Comparison of ENCODE assay signal across 40 cellular contexts in genomic region chr1:4261327-4261726, GRCh38.
"Had no signal": no experiment of that assay in that cellular context is flagged by ENCODE, and none has a peak within 500 bp of the region (broad histone marks: within the 10 kb centered on the region; RNA-seq: fewer than 3 reads in every experiment).

No MANE protein-coding gene starts in this region.

- FAIRE-seq: astrocyte, bronchial epithelial cell had no signal

- H3K4me3 ChIP-seq: adrenal gland, ascending aorta, body of pancreas, breast epithelium, cardiac muscle cell had no signal

- H3K4me3 Mint-ChIP-seq: activated naive CD4-positive, alpha-beta T cell treated with anti-CD3 and anti-CD28 coated beads for 36 hours; activated naive CD4-positive, alpha-beta T cell treated with anti-CD3 and anti-CD28 coated beads, Interleukin-2, amount 10 ng/mL, durations not matched to agents 7 days and 5 days; activated naive CD4-positive, alpha-beta T cell treated with anti-CD3 and anti-CD28 coated beads, Interleukin-2, amount 50 U/mL, for 24 hours; activated naive CD8-positive, alpha-beta T cell; activated naive CD8-positive, alpha-beta T cell treated with anti-CD3 and anti-CD28 coated beads for 36 hours; activated naive CD8-positive, alpha-beta T cell treated with anti-CD3 and anti-CD28 coated beads, Interleukin-2, amount 10 ng/mL, durations not matched to agents 7 days and 5 days; activated naive CD8-positive, alpha-beta T cell treated with anti-CD3 and anti-CD28 coated beads, Interleukin-2, amount 50 U/mL, for 24 hours; activated T-cell treated with anti-CD3 and anti-CD28 coated beads, Interleukin-2, amount 50 U/mL, for 24 hours; activated T-cell treated with anti-CD3 and anti-CD28 coated beads, Interleukin-2, amount 50 U/mL, for 4 hours; activated T-cell treated with anti-CD3 and anti-CD28 coated beads, Interleukin-2, amount 50 U/mL, for 72 hours; activated T-helper 1 cell treated with anti-CD3 and anti-CD28 coated beads, Interleukin-12 subunit alpha, Interleukin-12 subunit beta, Interleukin-2, Interleukin-4 antibody, amounts not matched to agents 30 ng/mL and 10 ng/mL and 1 ng/mL, durations not matched to agents 14 hours and 24 hours and 36 hours; activated T-helper 17 cell treated with anti-CD3 and anti-CD28 coated beads, Interleukin-2, amount 50 U/mL, for 72 hours; brain; central memory CD8-positive, alpha-beta T cell had no signal

- DNase-seq: activated effector memory CD4-positive, alpha-beta T cell treated with anti-CD3 and anti-CD28 coated beads, Interleukin-2, amount 50 U/mL, for 16 hours; activated effector memory CD4-positive, alpha-beta T cell treated with Interleukin-2 at 50 U/mL for 16 hours; activated gamma-delta T cell; activated gamma-delta T cell treated with Interleukin-2 at 50 U/mL for 16 hours; activated naive CD4-positive, alpha-beta T cell; activated naive CD4-positive, alpha-beta T cell treated with anti-CD3 and anti-CD28 coated beads for 36 hours; activated naive CD4-positive, alpha-beta T cell treated with anti-CD3 and anti-CD28 coated beads, Interleukin-2, amount 10 ng/mL, durations not matched to agents 7 days and 5 days; activated naive CD4-positive, alpha-beta T cell treated with anti-CD3 and anti-CD28 coated beads, Interleukin-2, amount 50 U/mL, for 16 hours; activated naive CD4-positive, alpha-beta T cell treated with Interleukin-2 at 50 U/mL for 16 hours; activated naive CD8-positive, alpha-beta T cell treated with anti-CD3 and anti-CD28 coated beads for 36 hours; activated naive CD8-positive, alpha-beta T cell treated with anti-CD3 and anti-CD28 coated beads, Interleukin-2, amount 10 ng/mL, durations not matched to agents 7 days and 5 days; activated naive CD8-positive, alpha-beta T cell treated with anti-CD3 and anti-CD28 coated beads, Interleukin-2, amount 50 U/mL, for 24 hours; activated T-cell treated with anti-CD3 and anti-CD28 coated beads, Interleukin-2, amount 50 U/mL, for 1 hour; activated T-cell treated with anti-CD3 and anti-CD28 coated beads, Interleukin-2, amount 50 U/mL, for 24 hours; activated T-cell treated with anti-CD3 and anti-CD28 coated beads, Interleukin-2, amount 50 U/mL, for 4 hours; activated T-cell treated with anti-CD3 and anti-CD28 coated beads, Interleukin-2, amount 50 U/mL, for 48 hours; activated T-cell treated with anti-CD3 and anti-CD28 coated beads, Interleukin-2, amount 50 U/mL, for 72 hours; adrenal gland; amniotic stem cell; amygdala; anterior cingulate cortex; aorta; body of pancreas; brain microvascular endothelial cell; caudate nucleus; central memory CD4-positive, alpha-beta T cell; cerebellar nuclear complex had no signal

- H3K27ac Mint-ChIP-seq: activated naive CD4-positive, alpha-beta T cell treated with anti-CD3 and anti-CD28 coated beads for 36 hours; activated naive CD4-positive, alpha-beta T cell treated with anti-CD3 and anti-CD28 coated beads, Interleukin-2, amount 10 ng/mL, durations not matched to agents 7 days and 5 days; activated naive CD4-positive, alpha-beta T cell treated with anti-CD3 and anti-CD28 coated beads, Interleukin-2, amount 50 U/mL, for 24 hours; activated naive CD4-positive, alpha-beta T cell treated with anti-CD3 and anti-CD28 coated beads, Interleukin-2, amount 50 U/mL, for 72 hours; activated naive CD8-positive, alpha-beta T cell; activated naive CD8-positive, alpha-beta T cell treated with anti-CD3 and anti-CD28 coated beads for 36 hours; activated naive CD8-positive, alpha-beta T cell treated with anti-CD3 and anti-CD28 coated beads, Interleukin-2, amount 10 ng/mL, durations not matched to agents 7 days and 5 days; activated naive CD8-positive, alpha-beta T cell treated with anti-CD3 and anti-CD28 coated beads, Interleukin-2, amount 50 U/mL, for 24 hours; activated T-cell treated with anti-CD3 and anti-CD28 coated beads, Interleukin-2, amount 50 U/mL, for 24 hours; activated T-cell treated with anti-CD3 and anti-CD28 coated beads, Interleukin-2, amount 50 U/mL, for 72 hours; activated T-helper 1 cell treated with anti-CD3 and anti-CD28 coated beads, Interleukin-12 subunit alpha, Interleukin-12 subunit beta, Interleukin-2, Interleukin-4 antibody, amounts not matched to agents 30 ng/mL and 10 ng/mL and 1 ng/mL, durations not matched to agents 14 hours and 24 hours and 36 hours; activated T-helper 17 cell treated with anti-CD3 and anti-CD28 coated beads, Interleukin-2, amount 50 U/mL, for 72 hours; activated T-helper 2 cell treated with anti-CD3 and anti-CD28 coated beads, Interferon-gamma antibody, Interleukin-2, Interleukin-4, amounts not matched to agents 10 μg/mL and 5 μg/mL and 100 μg/mL, durations not matched to agents 14 hours and 24 hours and 36 hours; brain had no signal

- H3K27ac ChIP-seq: adrenal gland, ascending aorta, body of pancreas, brain microvascular endothelial cell, breast epithelium, cardiac muscle cell had no signal

- H3K27me3 ChIP-seq: adrenal gland, ascending aorta, body of pancreas, brain microvascular endothelial cell, cardiac muscle cell had no signal

- H3K9me3 ChIP-seq: ascending aorta had no signal

- H3K4me1 ChIP-seq: adrenal gland, ascending aorta, body of pancreas, breast epithelium had no signal

- H3K36me3 Mint-ChIP-seq: activated naive CD4-positive, alpha-beta T cell treated with anti-CD3 and anti-CD28 coated beads, Interleukin-2, amount 10 ng/mL, durations not matched to agents 7 days and 5 days; activated naive CD4-positive, alpha-beta T cell treated with anti-CD3 and anti-CD28 coated beads, Interleukin-2, amount 50 U/mL, for 24 hours; activated naive CD8-positive, alpha-beta T cell; activated naive CD8-positive, alpha-beta T cell treated with anti-CD3 and anti-CD28 coated beads, Interleukin-2, amount 10 ng/mL, durations not matched to agents 7 days and 5 days had no signal

- H3K4me1 Mint-ChIP-seq: activated naive CD4-positive, alpha-beta T cell treated with anti-CD3 and anti-CD28 coated beads, Interleukin-2, amount 10 ng/mL, durations not matched to agents 7 days and 5 days; activated naive CD4-positive, alpha-beta T cell treated with anti-CD3 and anti-CD28 coated beads, Interleukin-2, amount 50 U/mL, for 24 hours; activated naive CD8-positive, alpha-beta T cell treated with anti-CD3 and anti-CD28 coated beads for 36 hours; activated naive CD8-positive, alpha-beta T cell treated with anti-CD3 and anti-CD28 coated beads, Interleukin-2, amount 10 ng/mL, durations not matched to agents 7 days and 5 days; activated naive CD8-positive, alpha-beta T cell treated with anti-CD3 and anti-CD28 coated beads, Interleukin-2, amount 50 U/mL, for 24 hours; activated T-helper 17 cell treated with anti-CD3 and anti-CD28 coated beads, Interleukin-2, amount 50 U/mL, for 72 hours; brain had no signal

- H3K36me3 ChIP-seq: adrenal gland, ascending aorta, brain microvascular endothelial cell, breast epithelium, cardiac muscle cell had no signal

- ATAC-seq: activated naive CD4-positive, alpha-beta T cell treated with anti-CD3 and anti-CD28 coated beads, Interleukin-2, amount 50 U/mL, for 72 hours; activated naive CD8-positive, alpha-beta T cell treated with anti-CD3 and anti-CD28 coated beads, Interleukin-2, amount 50 U/mL, for 24 hours; activated T-cell treated with anti-CD3 and anti-CD28 coated beads, Interleukin-2, amount 50 U/mL, for 4 hours; activated T-cell treated with anti-CD3 and anti-CD28 coated beads, Interleukin-2, amount 50 U/mL, for 72 hours; activated T-helper 17 cell treated with anti-CD3 and anti-CD28 coated beads, Interleukin-2, amount 50 U/mL, for 72 hours; body of pancreas had no signal
